8 cellular contexts compared by ENCODE assay signal in the genomic region with DNA sequence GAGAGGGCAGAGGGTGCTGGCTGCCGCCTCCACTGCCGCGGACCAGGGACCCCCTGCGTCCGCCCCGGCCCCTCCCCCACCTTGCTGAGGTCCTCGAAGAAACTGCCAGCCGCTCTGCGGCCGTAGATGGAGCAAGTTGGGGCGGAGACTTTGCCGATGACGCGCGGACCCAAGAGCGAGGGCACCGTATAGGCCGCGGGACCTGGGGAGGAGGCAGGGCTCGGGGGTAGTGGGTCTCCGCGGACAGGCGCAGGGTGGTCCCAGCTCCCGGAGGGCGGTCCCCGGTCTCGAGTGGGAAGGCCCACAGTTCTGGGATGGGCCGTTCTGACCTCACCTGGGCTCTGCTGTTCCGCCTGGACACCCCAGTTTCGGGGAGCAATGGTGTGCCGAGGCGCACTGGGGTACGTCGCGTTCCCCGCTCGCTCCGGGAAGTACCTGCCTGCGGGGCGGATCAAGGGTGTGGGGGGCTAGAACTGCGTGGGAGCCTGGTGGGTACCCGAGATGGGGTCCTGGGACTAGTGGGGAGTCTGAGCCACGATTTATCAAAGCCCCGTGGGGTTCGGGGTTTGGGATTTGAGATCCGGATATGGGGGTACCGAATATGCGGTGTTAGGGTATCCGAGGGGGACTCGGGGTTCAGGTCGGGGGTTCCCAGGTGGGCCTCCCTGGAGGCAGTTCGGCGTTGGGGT. TPM values are rescaled to one million over a fixed set of nuclear protein-coding genes. Genes with fewer than 3 reads are reported as not detected.
DNase-seq lines count a peak whose midpoint lies in the region; ATAC-seq and TF ChIP-seq lines count a peak whose summit lies in the region.

No MANE protein-coding gene starts in this region.

- H3K4me3 ChIP-seq in AG10803 (ENCODE audit: low read length) (peak overlapping the region; percentile 66), Panc1 (ENCODE audit: low read depth in 2 of 2, low read length in 2 of 2) (peak overlapping the region; percentile 56 to 79), gastroesophageal sphincter (peak overlapping the region; percentile 35 to 63), parathyroid adenoma (ENCODE audit: low read depth, low read length) (peak overlapping the region; percentile 95), tibial nerve (peak overlapping the region; percentile 31 to 60 (median 52))

- TF ChIP-seq EP300 in gastroesophageal sphincter (IDR thresholded peaks at IDR 0.05) (no peak), tibial nerve (IDR thresholded peaks at IDR 0.05) (peak in 1 of 2 donors; percentile 40)

- no peaks in the 10 kb centered on the region; the same call in 1 of the 2 replicates for H3K36me3 ChIP-seq in Panc1 (ENCODE audit: control insufficient read depth, insufficient read depth, low read length)
- H3K36me3 ChIP-seq in gastroesophageal sphincter = no peaks in the 10 kb centered on the region
- H3K36me3 ChIP-seq in parathyroid adenoma (ENCODE audit: control insufficient read depth, insufficient read depth, low read length) = no peaks in the 10 kb centered on the region
- H3K36me3 ChIP-seq in tibial nerve = no peaks in the 10 kb centered on the region

- POLR2A ChIA-PET in Panc1 (lab: Charles Lee) = no interaction called here

- WGBS in gastroesophageal sphincter (ENCODE audit: low coverage in 1 of 2), 2 donors = 13 to 19% methylated on average over 3 to 8 of the region's 53 CpGs
- WGBS in tibial nerve, 2 donors = 6 to 8% methylated on average over 33 to 50 of the region's 53 CpGs

- H3K27me3 ChIP-seq in Panc1 (ENCODE audit: control insufficient read depth, insufficient read depth, low read length) (no peaks in the 10 kb centered on the region), gastroesophageal sphincter (peaks cover 70% of the 10 kb centered on the region), parathyroid adenoma (ENCODE audit: control insufficient read depth, insufficient read depth, low read length) (no peaks in the 10 kb centered on the region), tibial nerve (peaks cover 3 to 59% of the 10 kb centered on the region in 2 donors)

- peak overlapping the region; percentile 67 for H3K9ac ChIP-seq in parathyroid adenoma

- intact Hi-C loops in Panc1 (cut with micrococcal nuclease; ENCODE audit: unreplicated experiment) = no loop called here

- BruUV-seq in Panc1 (replicated peaks; lab: Mats Ljungman, UMichigan) = TSS peak; percentile 71

- peak; percentile 82 for DNase-seq in AG10803 (ENCODE audit: low read depth)
- DNase-seq in Panc1 (ENCODE audit: low read depth, low spot score) = no peak
- peak; percentile 57 for DNase-seq in activated gamma-delta T cell (lab: John Stamatoyannopoulos, UW)
- DNase-seq in tibial nerve (ENCODE audit: low spot score in 2 of 2) = peak; percentile 65 to 75

- H3K27ac ChIP-seq in Panc1 (ENCODE audit: low read length) = peak overlapping the region; percentile 91
- H3K27ac ChIP-seq in gastroesophageal sphincter = peak overlapping the region; percentile 1 to 90 (median 86)
- H3K27ac ChIP-seq in parathyroid adenoma = peak overlapping the region; percentile 88
- H3K27ac ChIP-seq in tibial nerve = peak overlapping the region; percentile 56 to 96 (median 90)

- peaks cover 7% of the 10 kb centered on the region for H3K4me1 ChIP-seq in Panc1 (ENCODE audit: control insufficient read depth, insufficient read depth, low read length)
- peaks cover 0 to 66% (median 30%) of the 10 kb centered on the region in 3 donors for H3K4me1 ChIP-seq in gastroesophageal sphincter
- peaks cover 9% of the 10 kb centered on the region for H3K4me1 ChIP-seq in parathyroid adenoma
- H3K4me1 ChIP-seq in tibial nerve = peaks cover 0 to 68% (median 33%) of the 10 kb centered on the region in 4 donors

- in situ Hi-C loops in Panc1 (cut with HindIII; ENCODE audit: low pct_unique_long_range_greater_than_20kb, low sequenced_read_pairs) = no loop called here

- H2AFZ ChIP-seq in parathyroid adenoma = peak overlapping the region; percentile 76

- H3K9me3 ChIP-seq in Panc1 (ENCODE audit: control insufficient read depth, insufficient read depth, low read depth, low read length) (no peaks in the 10 kb centered on the region), gastroesophageal sphincter (no peaks in the 10 kb centered on the region), parathyroid adenoma (ENCODE audit: control insufficient read depth, low read length) (no peaks in the 10 kb centered on the region), tibial nerve (no peaks in the 10 kb centered on the region)

- peak overlapping the region; percentile 99 for H3K4me2 ChIP-seq in parathyroid adenoma (ENCODE audit: low read length)

- TF ChIP-seq CTCF in AG10803 (conservative IDR thresholded peaks at IDR 0.05; ENCODE audit: low read length) (no peak), Panc1 (IDR thresholded peaks at IDR 0.05) (no peak), gastroesophageal sphincter (IDR thresholded peaks at IDR 0.05) (no peak), parathyroid adenoma (IDR thresholded peaks at IDR 0.05) (no peak), tibial nerve (IDR thresholded peaks at IDR 0.05) (no peak)

- TF ChIP-seq POLR2A in gastroesophageal sphincter (IDR thresholded peaks at IDR 0.05) (peak; percentile 55 to 61), tibial nerve (IDR thresholded peaks at IDR 0.05) (peak; percentile 27 to 54)

- H3K79me2 ChIP-seq in parathyroid adenoma = no peaks in the 10 kb centered on the region

- CTCF ChIA-PET in Panc1 (lab: Charles Lee) = no interaction called here

- ATAC-seq in GM21825 (IDR thresholded peaks at IDR 0.05; ENCODE audit: unreplicated experiment) = peak; percentile 18
- ATAC-seq in Panc1 = peak; percentile 44
- peak; percentile 57 for ATAC-seq in gastroesophageal sphincter
- no peak for ATAC-seq in HG02571 (IDR thresholded peaks at IDR 0.05; ENCODE audit: unreplicated experiment)

RNA-seq across cellular contexts. Expression of a gene that starts 1.2 kb away (rescaled TPM):
- total RNA-seq in Panc1 (2021; ENCODE audit: unreplicated experiment) (56.0 TPM), gastroesophageal sphincter (10 to 100 TPM; 18.5 to 55.1 (median 39.3) TPM), tibial nerve (100 to 1,000 TPM in 1 of 4 donors, 10 to 100 TPM in 3; 33.1 to 239 (median 60.3) TPM)
- polyA plus RNA-seq in Panc1 (2012; ENCODE audit: insufficient read length) = 99.6 TPM

RNA-seq across cellular contexts. Expression of a gene that starts 5.6 kb away (rescaled TPM):
- total RNA-seq in Panc1 (2021; ENCODE audit: unreplicated experiment) (14.2 TPM), gastroesophageal sphincter (1 to 10 TPM in 2 of 4 donors, not detected in 2; 1.2 to 1.8 TPM), tibial nerve (1 to 10 TPM in 3 of 4 donors, not detected in 1; 2.5 to 3.9 (median 3.3) TPM)
- 14.0 TPM for polyA plus RNA-seq in Panc1 (2012; ENCODE audit: insufficient read length)

RNA-seq across cellular contexts. Expression of a gene that starts 14.7 kb away (rescaled TPM):
- total RNA-seq in Panc1 (2021; ENCODE audit: unreplicated experiment) (1.8 TPM), gastroesophageal sphincter (under 1 TPM in 3 of 4 donors, not detected in 1; 0.08 to 0.31 (median 0.27) TPM), tibial nerve (under 1 TPM in 1 of 4 donors, not detected in 3; 0.90 TPM)
- polyA plus RNA-seq in Panc1 (2012; ENCODE audit: insufficient read length) = 0.65 TPM

RNA-seq across cellular contexts. Expression of a gene that starts 23.0 kb away (rescaled TPM):
- total RNA-seq in Panc1 (2021; ENCODE audit: unreplicated experiment) = 55.6 TPM
- polyA plus RNA-seq in Panc1 (2012; ENCODE audit: insufficient read length) = 44.9 TPM
- 10 to 100 TPM; 34.8 to 45.0 (median 42.1) TPM for total RNA-seq in gastroesophageal sphincter
- 10 to 100 TPM; 43.9 to 57.3 (median 45.0) TPM for total RNA-seq in tibial nerve

RNA-seq across cellular contexts. Expression of a gene that starts 23.5 kb away (rescaled TPM):
- 54.2 TPM for total RNA-seq in Panc1 (2021; ENCODE audit: unreplicated experiment)
- polyA plus RNA-seq in Panc1 (2012; ENCODE audit: insufficient read length) = 46.0 TPM
- 10 to 100 TPM; 35.5 to 58.4 (median 45.1) TPM for total RNA-seq in gastroesophageal sphincter
- 10 to 100 TPM; 53.7 to 85.2 (median 58.1) TPM for total RNA-seq in tibial nerve
